Comparison of ENCODE assay signal across 27 cellular contexts in the genomic region with DNA sequence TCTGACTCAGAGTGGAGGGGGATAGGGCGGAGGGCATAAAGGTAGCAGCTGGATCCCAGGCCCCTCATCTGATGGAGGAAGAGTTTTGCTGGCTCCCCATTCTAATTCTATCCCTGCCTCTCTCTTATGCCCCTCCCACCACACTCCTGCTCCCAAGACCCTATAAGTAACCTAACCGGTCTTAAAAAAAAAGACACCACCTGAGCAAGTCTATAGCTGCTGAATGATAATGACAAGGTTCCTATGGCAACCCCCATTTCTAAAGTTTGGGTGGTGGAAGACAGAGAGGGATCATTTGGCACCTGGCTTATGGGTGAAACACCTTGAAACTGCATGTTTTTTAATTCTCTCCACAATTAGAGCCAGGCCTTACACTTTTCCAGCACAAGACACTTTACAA.
DNase-seq lines count a peak whose midpoint lies in the region; ATAC-seq and TF ChIP-seq lines count a peak whose summit lies in the region.
"Had no signal": no experiment of that assay in that cellular context is flagged by ENCODE, and none has a peak within 500 bp of the region (broad histone marks: within the 10 kb centered on the region; RNA-seq: fewer than 3 reads in every experiment).

No MANE protein-coding gene starts in this region.

- DNase-seq in H7 (peak; percentile 64), NCI-H146 treated with DMSO at 0.1 percent for 48 hours (lab: John Stamatoyannopoulos, UW; ENCODE audit: unreplicated experiment) (peak; percentile 2), endodermal cell (peak; percentile 68), substantia nigra (lab: John Stamatoyannopoulos, UW) (no peak)
- no peak for DNase-seq in activated CD4-positive, alpha-beta T cell treated with anti-CD3 and anti-CD28 coated beads, Interleukin-2, amount 50 U/mL, for 4 hours
- no peak for DNase-seq in stimulated activated effector memory CD8-positive, alpha-beta T cell treated with anti-CD3 and anti-CD28 coated beads, Interleukin-12 subunit alpha, Interleukin-12 subunit beta, amount 100 ng/mL, for 72 hours (ENCODE audit: low spot score in 2 of 2)
- DNase-seq: ACHN; activated CD4-positive, alpha-beta memory T cell treated with anti-CD3 and anti-CD28 coated beads, Interleukin-2, amount 10 ng/mL, durations not matched to agents 7 days and 5 days; activated CD8-positive, alpha-beta memory T cell treated with anti-CD3 and anti-CD28 coated beads, Interleukin-2, amount 50 U/mL, for 48 hours; activated naive CD4-positive, alpha-beta T cell treated with anti-CD3 and anti-CD28 coated beads, Interleukin-2, amount 50 U/mL, for 16 hours; amniotic stem cell; effector CD4-positive, alpha-beta T cell; GF-D8; left cardiac atrium; NCI-H1092; NCI-H2081 treated with DMSO at 0.1 percent for 48 hours; NK-92 treated with Interleukin-12 subunit alpha and Interleukin-12 subunit beta, amount 100 ng/mL, for 24 hours; right lobe of liver; SHP77; stimulated activated CD4-positive, alpha-beta T cell treated with anti-CD3 and anti-CD28 coated beads, Interleukin-2, amount 100 ng/mL, for 48 hours; T1000; upper lobe of right lung had no signal

- peaks cover 25% of the 10 kb centered on the region for H3K9me3 Mint-ChIP-seq in endodermal cell
- peaks cover 8% of the 10 kb centered on the region for H3K9me3 Mint-ChIP-seq in stimulated activated effector memory CD8-positive, alpha-beta T cell treated with anti-CD3 and anti-CD28 coated beads, Interleukin-12 subunit alpha, Interleukin-12 subunit beta, amount 100 ng/mL, for 72 hours

- peak overlapping the region; percentile 27 for H3K27ac Mint-ChIP-seq in endodermal cell
- H3K27ac Mint-ChIP-seq in stimulated activated effector memory CD8-positive, alpha-beta T cell treated with anti-CD3 and anti-CD28 coated beads, Interleukin-12 subunit alpha, Interleukin-12 subunit beta, amount 100 ng/mL, for 72 hours: no peak overlapping the region
- H3K27ac Mint-ChIP-seq: activated CD4-positive, alpha-beta memory T cell treated with anti-CD3 and anti-CD28 coated beads, Interleukin-2, amount 10 ng/mL, durations not matched to agents 7 days and 5 days had no signal

- WGBS in endodermal cell (ENCODE audit: insufficient coverage in 1 of 2, insufficient read length in 1 of 2), 2 experiments: 69 to 80% methylated on average over 2 of the region's 2 CpGs

- no peaks in the 10 kb centered on the region for H3K36me3 ChIP-seq in H7 (replicated peaks; ENCODE audit: control insufficient read depth, insufficient read depth, low read length)
- no peaks in the 10 kb centered on the region for H3K36me3 ChIP-seq in endodermal cell (ENCODE audit: control insufficient read depth, insufficient read depth, low read length)
- H3K36me3 ChIP-seq in mucosa of rectum (ENCODE audit: control insufficient read depth in 2 of 2, insufficient read depth in 2 of 2, low read length in 2 of 2): no peaks in the 10 kb centered on the region
- H3K36me3 ChIP-seq: breast epithelium, right lobe of liver, upper lobe of right lung had no signal

- no peak for TF ChIP-seq CTCF in endodermal cell (conservative IDR thresholded peaks at IDR 0.05)

- H3K27ac ChIP-seq in endodermal cell (ENCODE audit: low read depth, low read length): no peak overlapping the region
- H3K27ac ChIP-seq in mucosa of rectum (ENCODE audit: low read depth in 2 of 2, low read length in 2 of 2): peak overlapping the region; percentile 35 to 64
- no peak overlapping the region for H3K27ac ChIP-seq in substantia nigra (ENCODE audit: low read depth, low read length, poor library complexity, severe bottlenecking)
- H3K27ac ChIP-seq: BLaER1, right lobe of liver, upper lobe of right lung had no signal

- H3K36me3 Mint-ChIP-seq in endodermal cell (ENCODE audit: low read depth): peaks cover 9% of the 10 kb centered on the region
- no peaks in the 10 kb centered on the region for H3K36me3 Mint-ChIP-seq in stimulated activated effector memory CD8-positive, alpha-beta T cell treated with anti-CD3 and anti-CD28 coated beads, Interleukin-12 subunit alpha, Interleukin-12 subunit beta, amount 100 ng/mL, for 72 hours

- peaks cover 100% of the 10 kb centered on the region for H3K27me3 Mint-ChIP-seq in endodermal cell (ENCODE audit: insufficient read depth)
- H3K27me3 Mint-ChIP-seq: activated CD4-positive, alpha-beta memory T cell treated with anti-CD3 and anti-CD28 coated beads, Interleukin-2, amount 10 ng/mL, durations not matched to agents 7 days and 5 days had no signal

- H3K4me1 Mint-ChIP-seq in endodermal cell: peaks cover 19% of the 10 kb centered on the region
- peaks cover 16% of the 10 kb centered on the region for H3K4me1 Mint-ChIP-seq in stimulated activated effector memory CD8-positive, alpha-beta T cell treated with anti-CD3 and anti-CD28 coated beads, Interleukin-12 subunit alpha, Interleukin-12 subunit beta, amount 100 ng/mL, for 72 hours

- no peak overlapping the region for H3K9ac ChIP-seq in endodermal cell (ENCODE audit: extremely low read depth, low read length, poor library complexity, severe bottlenecking)
- H3K9ac ChIP-seq in mucosa of rectum (ENCODE audit: low read depth in 1 of 2, low read length in 2 of 2): no peak overlapping the region
- H3K9ac ChIP-seq: BLaER1 had no signal

- peaks cover 22% of the 10 kb centered on the region for H3K9me3 ChIP-seq in endodermal cell (ENCODE audit: control insufficient read depth, low read length)
- H3K9me3 ChIP-seq in mucosa of rectum (ENCODE audit: control insufficient read depth in 2 of 2, low read length in 2 of 2): no peaks in the 10 kb centered on the region
- H3K9me3 ChIP-seq: breast epithelium, right lobe of liver, upper lobe of right lung had no signal

- no peak overlapping the region for H3K4me3 ChIP-seq in H7 (ENCODE audit: insufficient read depth, low read depth, low read length)
- H3K4me3 ChIP-seq in endodermal cell (ENCODE audit: low read length): no peak overlapping the region
- H3K4me3 ChIP-seq in mucosa of rectum (ENCODE audit: low read length in 2 of 2): peak overlapping the region in 1 of 2 donors; percentile 2
- H3K4me3 ChIP-seq: BLaER1, breast epithelium, right lobe of liver, upper lobe of right lung had no signal

- H3K27me3 ChIP-seq in H7 (ENCODE audit: control insufficient read depth, insufficient read depth, low read length): no peaks in the 10 kb centered on the region
- peaks cover 92% of the 10 kb centered on the region for H3K27me3 ChIP-seq in endodermal cell (ENCODE audit: control insufficient read depth, insufficient read depth, low read length, poor library complexity, severe bottlenecking)
- H3K27me3 ChIP-seq in mucosa of rectum (ENCODE audit: control insufficient read depth in 2 of 2, insufficient read depth in 2 of 2, low read length in 2 of 2): no peaks in the 10 kb centered on the region
- H3K27me3 ChIP-seq: BLaER1, breast epithelium, right lobe of liver, upper lobe of right lung had no signal

- no peaks in the 10 kb centered on the region for H3K4me1 ChIP-seq in endodermal cell (ENCODE audit: control insufficient read depth, insufficient read depth, low read length)
- peaks cover 31 to 36% of the 10 kb centered on the region in 2 donors for H3K4me1 ChIP-seq in mucosa of rectum (ENCODE audit: control insufficient read depth in 2 of 2, insufficient read depth in 2 of 2, low read length in 2 of 2)
- H3K4me1 ChIP-seq: breast epithelium had no signal

- no peak for ATAC-seq in GM19463 (IDR thresholded peaks at IDR 0.05; ENCODE audit: unreplicated experiment)
- ATAC-seq in stimulated activated effector memory CD8-positive, alpha-beta T cell treated with anti-CD3 and anti-CD28 coated beads, Interleukin-12 subunit alpha, Interleukin-12 subunit beta, amount 100 ng/mL, for 72 hours: no peak
- ATAC-seq: left cardiac atrium, Panc1, right lobe of liver, upper lobe of right lung had no signal

- no peak overlapping the region for H3K4me3 Mint-ChIP-seq in endodermal cell
- no peak overlapping the region for H3K4me3 Mint-ChIP-seq in stimulated activated effector memory CD8-positive, alpha-beta T cell treated with anti-CD3 and anti-CD28 coated beads, Interleukin-12 subunit alpha, Interleukin-12 subunit beta, amount 100 ng/mL, for 72 hours
- H3K4me3 Mint-ChIP-seq: activated CD4-positive, alpha-beta memory T cell treated with anti-CD3 and anti-CD28 coated beads, Interleukin-2, amount 10 ng/mL, durations not matched to agents 7 days and 5 days had no signal

Comparison
In these comparisons a context has a peak if more than half of its experiments do, and no peak if none do; other contexts are left out.
1. DNase-seq: peak in H7 (single experiment), NCI-H146 treated with DMSO at 0.1 percent for 48 hours (single experiment) and endodermal cell (single experiment); none in substantia nigra (0 of 49), activated CD4-positive, alpha-beta T cell treated with anti-CD3 and anti-CD28 coated beads, Interleukin-2, amount 50 U/mL, for 4 hours (0 of 2) and stimulated activated effector memory CD8-positive, alpha-beta T cell treated with anti-CD3 and anti-CD28 coated beads, Interleukin-12 subunit alpha, Interleukin-12 subunit beta, amount 100 ng/mL, for 72 hours (0 of 2).
2. H3K27ac ChIP-seq: peak in mucosa of rectum (2 of 2); none in endodermal cell (single experiment) and substantia nigra (single experiment).